ENCODE assay signal across 9 cellular contexts in the genomic region with DNA sequence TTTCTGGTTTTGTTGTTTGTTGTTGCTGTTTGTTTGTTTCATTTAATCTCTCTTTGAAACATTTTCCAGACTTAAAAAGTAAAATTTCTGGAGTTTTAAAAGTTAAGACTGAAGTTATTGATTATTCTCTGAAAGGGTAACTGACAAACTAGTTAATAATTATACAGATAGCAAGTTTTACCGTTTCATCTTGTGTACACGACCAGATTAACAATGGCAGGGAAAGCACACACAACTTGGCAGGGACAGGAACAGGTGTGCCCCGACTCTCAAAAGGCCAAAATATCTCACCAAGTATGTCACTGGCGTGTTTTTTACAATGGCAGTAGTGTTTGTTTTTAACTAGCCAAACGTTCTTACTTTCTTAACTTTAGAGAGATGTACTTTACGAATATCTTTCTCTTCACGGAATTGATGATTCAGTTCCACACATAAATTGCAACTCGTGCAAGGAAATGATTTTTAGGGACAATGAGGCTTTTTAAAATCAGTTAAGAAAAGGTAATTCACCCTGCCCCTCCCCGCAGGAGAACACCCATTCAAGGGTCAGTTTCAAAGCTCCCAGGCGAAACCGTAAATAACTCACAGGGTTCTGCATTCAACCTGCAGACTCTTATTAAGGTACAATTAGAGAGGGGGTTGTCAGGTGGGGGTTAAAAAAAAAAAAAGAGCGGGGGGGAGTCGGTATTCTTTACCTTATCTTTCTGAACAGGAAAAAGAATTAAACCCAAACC. TPM values are rescaled to one million over a fixed set of nuclear protein-coding genes. Genes with fewer than 3 reads are reported as not detected.
DNase-seq lines count a peak whose midpoint lies in the region; ATAC-seq and TF ChIP-seq lines count a peak whose summit lies in the region.
"Had no signal": no experiment of that assay in that cellular context is flagged by ENCODE, and none has a peak within 500 bp of the region (broad histone marks: within the 10 kb centered on the region; RNA-seq: fewer than 3 reads in every experiment).

No MANE protein-coding gene starts in this region.

- no peak overlapping the region for H2BK5ac ChIP-seq in trophoblast cell (ENCODE audit: low read depth, low read length, poor library complexity)

- H4K91ac ChIP-seq in trophoblast cell (ENCODE audit: low read depth, low read length) = no peak overlapping the region

- H4K8ac ChIP-seq in trophoblast cell (ENCODE audit: low read depth, low read length) = no peak overlapping the region

- peaks cover 29% of the 10 kb centered on the region for H3K79me1 ChIP-seq in trophoblast cell (ENCODE audit: low read length)

- H3K9ac ChIP-seq in trophoblast cell (ENCODE audit: low read length) = no peak overlapping the region

- H3K9me3 ChIP-seq in trophoblast cell (ENCODE audit: insufficient read depth, low read depth, low read length) = no peaks in the 10 kb centered on the region

- TF ChIP-seq CTCF in foreskin fibroblast (IDR thresholded peaks at IDR 0.05; ENCODE audit: low read depth, low read length) = no peak

- H3K14ac ChIP-seq in trophoblast cell (ENCODE audit: low read length) = no peak overlapping the region

- H3K4me3 ChIP-seq in foreskin fibroblast (ENCODE audit: low read depth in 1 of 2, low read length in 2 of 2) (peak overlapping the region; percentile 74 to 78), trophoblast cell (ENCODE audit: low read depth, low read length) (no peak overlapping the region)

- peaks cover 35% of the 10 kb centered on the region for H3K79me2 ChIP-seq in trophoblast cell (ENCODE audit: control insufficient read depth, insufficient read depth, low read length, poor library complexity)

- no peak overlapping the region for H2BK12ac ChIP-seq in trophoblast cell (ENCODE audit: low read length)

- H3K4ac ChIP-seq in trophoblast cell (ENCODE audit: low read depth, low read length) = peak overlapping the region; percentile 34

- POLR2A ChIA-PET in naive thymus-derived CD8-positive, alpha-beta T cell (lab: Charles Lee) = no interaction called here

- H3K27ac Mint-ChIP-seq in naive thymus-derived CD8-positive, alpha-beta T cell = no peak overlapping the region
- H3K27ac Mint-ChIP-seq in activated naive CD4-positive, alpha-beta T cell treated with anti-CD3 and anti-CD28 coated beads, Interleukin-2, amount 50 U/mL, for 72 hours = no peak overlapping the region

- H3K23ac ChIP-seq in trophoblast cell (ENCODE audit: low read length) = no peak overlapping the region

- H2AK5ac ChIP-seq in trophoblast cell (ENCODE audit: low read length) = no peak overlapping the region

- no peak overlapping the region for H2AFZ ChIP-seq in trophoblast cell (ENCODE audit: insufficient read depth, low read length, poor library complexity)

- H3K4me2 ChIP-seq in trophoblast cell (ENCODE audit: low read length) = peak overlapping the region; percentile 47

- peaks cover 0 to 4% (median 0%) of the 10 kb centered on the region in 9 donors for H3K9me3 Mint-ChIP-seq in naive thymus-derived CD8-positive, alpha-beta T cell
- H3K9me3 Mint-ChIP-seq in activated naive CD4-positive, alpha-beta T cell treated with anti-CD3 and anti-CD28 coated beads, Interleukin-2, amount 50 U/mL, for 72 hours = no peaks in the 10 kb centered on the region

- H3K36me3 Mint-ChIP-seq in naive thymus-derived CD8-positive, alpha-beta T cell = peaks cover 0 to 3% (median 0%) of the 10 kb centered on the region in 3 donors
- no peaks in the 10 kb centered on the region for H3K36me3 Mint-ChIP-seq in activated naive CD4-positive, alpha-beta T cell treated with anti-CD3 and anti-CD28 coated beads, Interleukin-2, amount 50 U/mL, for 72 hours

- peak overlapping the region in 3 of 10 donors; percentile 4 to 72 (median 29) for H3K4me3 Mint-ChIP-seq in naive thymus-derived CD8-positive, alpha-beta T cell

- no peak overlapping the region for H2BK120ac ChIP-seq in trophoblast cell (ENCODE audit: insufficient read depth, low read length, poor library complexity)

- WGBS in trophoblast cell (ENCODE audit: extremely low coverage, insufficient coverage, insufficient read length) = no CpG with 5 or more reads among the region's 13 CpGs

- no peak overlapping the region for H3K27ac ChIP-seq in trophoblast cell (ENCODE audit: low read depth, low read length)

- H3K36me3 ChIP-seq in trophoblast cell (ENCODE audit: control insufficient read depth in 1 of 2, insufficient read depth in 2 of 2, low read length in 2 of 2) = no peaks in the 10 kb centered on the region

- H3K4me1 Mint-ChIP-seq in naive thymus-derived CD8-positive, alpha-beta T cell = peaks cover 0 to 55% (median 2%) of the 10 kb centered on the region in 4 donors

- peaks cover 16 to 31% of the 10 kb centered on the region in 2 experiments for H3K4me1 ChIP-seq in trophoblast cell (ENCODE audit: control insufficient read depth in 1 of 2, insufficient read depth in 2 of 2, low read length in 2 of 2)

- DNase-seq in DMS153 treated with DMSO at 0.1 percent for 48 hours (lab: John Stamatoyannopoulos, UW; ENCODE audit: unreplicated experiment) = peak; percentile 27
- DNase-seq in OCI-M1 (lab: John Stamatoyannopoulos, UW) = peak; percentile 62
- DNase-seq in foreskin fibroblast = peak in 1 of 2 donors; percentile 25
- no peak for DNase-seq in trophoblast cell
- no peak for DNase-seq in naive thymus-derived CD8-positive, alpha-beta T cell
- no peak for DNase-seq in NCI-H774 (lab: John Stamatoyannopoulos, UW)
- no peak for DNase-seq in activated naive CD4-positive, alpha-beta T cell treated with anti-CD3 and anti-CD28 coated beads, Interleukin-2, amount 50 U/mL, for 72 hours (ENCODE audit: low spot score in 2 of 2)
- no peak for DNase-seq in NCI-H146 (lab: John Stamatoyannopoulos, UW)
- DNase-seq: activated naive CD4-positive, alpha-beta T cell treated with anti-CD3 and anti-CD28 coated beads, Interleukin-2, amount 50 U/mL, for 16 hours had no signal

- ATAC-seq in naive thymus-derived CD8-positive, alpha-beta T cell = no peak
- ATAC-seq in activated naive CD4-positive, alpha-beta T cell treated with anti-CD3 and anti-CD28 coated beads, Interleukin-2, amount 50 U/mL, for 72 hours = no peak

- no peak overlapping the region for H3K18ac ChIP-seq in trophoblast cell (ENCODE audit: low read length)

- no peaks in the 10 kb centered on the region for H3K27me3 ChIP-seq in trophoblast cell (ENCODE audit: insufficient read depth, low read length)

- H4K12ac ChIP-seq in trophoblast cell (ENCODE audit: low read depth, low read length) = no peak overlapping the region

- H3K27me3 Mint-ChIP-seq in naive thymus-derived CD8-positive, alpha-beta T cell = peaks cover 40 to 64% (median 52%) of the 10 kb centered on the region in 5 donors

RNA-seq across cellular contexts. Expression of a gene that starts 3.5 kb away (rescaled TPM):
- 57.7 and 58.8 TPM in 2 replicates for polyA plus RNA-seq in trophoblast cell (2013)
- total RNA-seq in naive thymus-derived CD8-positive, alpha-beta T cell = under 1 TPM; 0.33 to 0.99 TPM
- polyA plus RNA-seq in naive thymus-derived CD8-positive, alpha-beta T cell = 1 to 10 TPM in 1 of 3 donors, under 1 TPM in 2; 0.05 to 3.1 (median 0.42) TPM
- 1 to 10 TPM; 1.2 TPM for total RNA-seq in activated naive CD4-positive, alpha-beta T cell treated with anti-CD3 and anti-CD28 coated beads, Interleukin-2, amount 50 U/mL, for 72 hours

Comparison
In these comparisons a context has a peak if more than half of its experiments do, and no peak if none do; other contexts are left out.
1. DNase-seq: peak in DMS153 treated with DMSO at 0.1 percent for 48 hours (single experiment) and OCI-M1 (single experiment); none in trophoblast cell (0 of 2), naive thymus-derived CD8-positive, alpha-beta T cell (0 of 10), NCI-H774 (single experiment), activated naive CD4-positive, alpha-beta T cell treated with anti-CD3 and anti-CD28 coated beads, Interleukin-2, amount 50 U/mL, for 72 hours (0 of 2) and NCI-H146 (single experiment).